Comparison of ENCODE assay signal across 26 cellular contexts in the genomic region with DNA sequence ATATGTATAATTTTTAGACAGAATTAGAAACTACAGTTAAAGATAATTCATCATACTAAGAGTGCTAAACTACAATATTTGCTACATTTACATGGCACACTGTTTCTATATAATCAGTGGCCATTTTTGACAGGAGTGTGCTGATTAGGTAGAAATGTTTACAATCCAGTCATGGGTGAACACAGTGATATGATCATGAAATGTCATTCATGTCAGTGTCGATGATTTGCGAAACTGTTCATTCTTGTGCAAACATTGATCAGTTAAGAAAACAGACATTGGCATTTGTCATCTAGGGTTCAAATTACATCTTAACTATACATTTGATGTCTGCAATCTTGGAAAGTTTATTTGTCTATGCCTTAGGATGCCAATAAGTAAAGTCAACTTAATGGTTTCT.
DNase-seq lines count a peak whose midpoint lies in the region; FAIRE-seq and TF ChIP-seq lines count a peak whose summit lies in the region.
"Had no signal": no experiment of that assay in that cellular context is flagged by ENCODE, and none has a peak within 500 bp of the region (broad histone marks: within the 10 kb centered on the region; RNA-seq: fewer than 3 reads in every experiment).

No MANE protein-coding gene starts in this region.

- TF ChIP-seq CTCF in endothelial cell of umbilical vein (IDR thresholded peaks at IDR 0.05; ENCODE audit: extremely low read depth in 1 of 2, insufficient read depth in 1 of 2, low read depth in 1 of 2, low read length in 2 of 2) (no peak), RWPE1 (conservative IDR thresholded peaks at IDR 0.05; ENCODE audit: low read depth) (no peak)

- H3K27ac ChIP-seq in endothelial cell of umbilical vein (ENCODE audit: insufficient read depth, low read depth, low read length), result no peak overlapping the region
- no peak overlapping the region for H3K27ac ChIP-seq in RWPE1
- H3K27ac ChIP-seq: BLaER1 had no signal

- CTCF ChIA-PET in endothelial cell of umbilical vein (lab: Charles Lee) (no interaction called here), RWPE1 (lab: Yijun Ruan, JAX) (no interaction called here)

- FAIRE-seq in HTR-8/SVneo (lab: Jason Lieb, UNC), result peak; percentile 97
- peak; percentile 15 for FAIRE-seq in endothelial cell of umbilical vein (lab: Jason Lieb, UNC)
- FAIRE-seq: A204.1, GM12878, GM12892, GM18507 had no signal

- intact Hi-C loops in endothelial cell of umbilical vein (cut with micrococcal nuclease), result no loop called here

- H3K9me3 ChIP-seq in endothelial cell of umbilical vein (replicated peaks; ENCODE audit: control insufficient read depth, insufficient read depth, low read length), result no peaks in the 10 kb centered on the region
- H3K9me3 ChIP-seq: BE2C, BLaER1 had no signal

- dilution Hi-C loops in endothelial cell of umbilical vein (cut with MboI; ENCODE audit: extremely low pct_ligation_motif_present, low sequenced_read_pairs), result no loop called here

- no peaks in the 10 kb centered on the region for H3K9me1 ChIP-seq in endothelial cell of umbilical vein (replicated peaks; ENCODE audit: control insufficient read depth, extremely low read depth, insufficient read depth, low read length)

- POLR2A ChIA-PET in endothelial cell of umbilical vein (lab: Charles Lee), result no interaction called here
- POLR2A ChIA-PET in RWPE1 (lab: Yijun Ruan, JAX; ENCODE audit: low non-redundant PET), result no interaction called here

- no peak overlapping the region for H3K4me2 ChIP-seq in endothelial cell of umbilical vein (ENCODE audit: insufficient read depth, low read length)
- H3K4me2 ChIP-seq: BLaER1 had no signal

- H4K20me1 ChIP-seq in endothelial cell of umbilical vein (replicated peaks; ENCODE audit: control insufficient read depth, extremely low read depth, insufficient read depth, low read length), result no peaks in the 10 kb centered on the region
- H4K20me1 ChIP-seq: BLaER1 had no signal

- H3K4me3 ChIP-seq in endothelial cell of umbilical vein (replicated peaks in 1 of 3; ENCODE audit: insufficient read depth in 1 of 3, low read depth in 1 of 3, low read length in 3 of 3), result no peak overlapping the region
- H3K4me3 ChIP-seq: BLaER1, GM12878 had no signal

- DNase-seq in HTR-8/SVneo (ENCODE audit: insufficient read length, low spot score) (no peak), NCI-H69 (lab: John Stamatoyannopoulos, UW) (peak; percentile 10), endothelial cell of umbilical vein (ENCODE audit: low read depth, low spot score) (no peak), RWPE1 (ENCODE audit: low spot score) (no peak), SHP77 treated with DMSO at 0.1 percent for 48 hours (lab: John Stamatoyannopoulos, UW) (no peak), NCI-H1694 (lab: John Stamatoyannopoulos, UW) (no peak)
- DNase-seq: 8988T; ACHN; BE2C; C1 segment of cervical spinal cord; CD4-positive, alpha-beta memory T cell; CD4-positive, CD25-positive, alpha-beta regulatory T cell; CD8-positive, alpha-beta memory T cell; COR-L47; DMS 273 treated with DMSO at 0.1 percent for 48 hours; DMS153; DMS53; DMS79; DND-41; EL; GDM1 had no signal

- H3K4me1 ChIP-seq in endothelial cell of umbilical vein (ENCODE audit: control insufficient read depth, extremely low read depth, insufficient read depth, low read length), result no peaks in the 10 kb centered on the region
- H3K4me1 ChIP-seq: BE2C, BLaER1 had no signal

- no peak overlapping the region for H3K9ac ChIP-seq in endothelial cell of umbilical vein (replicated peaks; ENCODE audit: extremely low read depth, insufficient read depth, low read length)
- H3K9ac ChIP-seq: BLaER1 had no signal

- TF ChIP-seq POLR2A in endothelial cell of umbilical vein (IDR thresholded peaks at IDR 0.05; ENCODE audit: low read depth, low read length), result no peak

- H3K27me3 ChIP-seq in endothelial cell of umbilical vein (ENCODE audit: control insufficient read depth in 2 of 2, insufficient read depth in 2 of 2, low read length in 2 of 2), result no peaks in the 10 kb centered on the region
- H3K27me3 ChIP-seq: BE2C, BLaER1 had no signal

- no peak overlapping the region for H2AFZ ChIP-seq in endothelial cell of umbilical vein (ENCODE audit: low read depth, low read length)

- no peaks in the 10 kb centered on the region for H3K36me3 ChIP-seq in endothelial cell of umbilical vein (ENCODE audit: control insufficient read depth in 2 of 2, extremely low read depth in 1 of 2, insufficient read depth in 2 of 2, low read length in 2 of 2)
- H3K36me3 ChIP-seq: BE2C, BLaER1 had no signal

- BruUV-seq in endothelial cell of umbilical vein (replicated peaks; lab: Mats Ljungman, UMichigan), result no TSS peak

- H3K79me2 ChIP-seq in endothelial cell of umbilical vein (ENCODE audit: control insufficient read depth, insufficient read depth, low read length), result no peaks in the 10 kb centered on the region

TF ChIP-seq in endothelial cell of umbilical vein, 7 proteins besides CTCF, POLR2A, EP300 and RAD21:
- TF ChIP-seq JUN (IDR thresholded peaks at IDR 0.05; ENCODE audit: borderline replicate concordance, insufficient read depth, insufficient read length, low read depth), result no peak
- no peak for TF ChIP-seq GATA2 (IDR thresholded peaks at IDR 0.05; ENCODE audit: insufficient read depth, insufficient read length, low read depth, low read length)
- TF ChIP-seq, protein P1, sequence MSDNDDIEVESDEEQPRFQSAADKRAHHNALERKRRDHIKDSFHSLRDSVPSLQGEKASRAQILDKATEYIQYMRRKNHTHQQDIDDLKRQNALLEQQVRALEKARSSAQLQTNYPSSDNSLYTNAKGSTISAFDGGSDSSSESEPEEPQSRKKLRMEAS (IDR thresholded peaks at IDR 0.05; ENCODE audit: insufficient read depth, insufficient read length), result no peak
- TF ChIP-seq MYC (IDR thresholded peaks at IDR 0.05; ENCODE audit: low read depth, low read length), result no peak
- no peak for TF ChIP-seq FOS (IDR thresholded peaks at IDR 0.05; ENCODE audit: borderline replicate concordance, insufficient read depth, low read length)
- TF ChIP-seq POLR2AphosphoS5 (IDR thresholded peaks at IDR 0.05; ENCODE audit: insufficient read depth, low read depth, low read length), result no peak
- no peak for TF ChIP-seq EZH2 (IDR thresholded peaks at IDR 0.05; ENCODE audit: borderline replicate concordance, low read depth, low read length, severe bottlenecking)
